ENCODE assay signal across 19 cellular contexts in the genomic region with DNA sequence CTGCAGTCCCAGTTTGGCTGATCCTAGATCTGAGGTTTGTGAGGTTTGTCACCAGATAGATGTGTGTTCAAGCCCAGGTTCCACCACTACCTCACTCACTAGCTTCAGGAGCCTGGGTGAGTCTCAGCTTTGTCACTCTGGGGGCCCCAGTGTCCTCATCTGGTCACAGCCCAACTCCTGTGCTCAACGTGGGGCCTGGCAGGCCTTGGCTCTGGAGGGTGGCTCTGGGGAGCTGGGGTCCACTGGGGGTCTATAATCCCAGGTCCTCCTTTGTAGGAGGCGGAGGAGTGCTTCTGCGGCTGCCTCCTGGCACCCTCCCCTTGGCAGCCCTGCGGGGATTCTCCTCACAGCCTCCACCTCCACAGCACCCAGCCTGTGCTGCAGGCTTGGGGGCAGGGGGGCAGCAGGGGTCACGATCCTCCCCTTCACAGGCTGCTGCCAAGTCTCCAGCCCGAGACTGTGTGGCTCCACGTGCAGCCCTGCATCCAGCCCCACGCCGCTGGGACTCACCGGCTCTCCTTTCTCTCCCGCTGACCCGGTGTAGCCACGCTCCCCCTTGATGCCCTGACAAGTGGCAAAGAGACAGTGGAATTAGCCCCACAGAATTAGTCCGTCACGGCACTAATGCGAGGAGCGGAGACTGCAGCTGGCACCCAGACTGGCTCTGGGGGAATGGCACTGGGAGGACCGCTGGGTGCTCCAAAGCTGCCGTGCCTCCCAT. TPM values are rescaled to one million over a fixed set of nuclear protein-coding genes. Genes with fewer than 3 reads are reported as not detected.
A peak's percentile ranks its signal among the peaks of the same experiment; 100 is the strongest.
DNase-seq lines count a peak whose midpoint lies in the region; ATAC-seq and TF ChIP-seq lines count a peak whose summit lies in the region.
"Had no signal": no experiment of that assay in that cellular context is flagged by ENCODE, and none has a peak within 500 bp of the region (broad histone marks: within the 10 kb centered on the region; RNA-seq: fewer than 3 reads in every experiment).

No MANE protein-coding gene starts in this region.

- H3K27ac Mint-ChIP-seq in endodermal cell (no peak overlapping the region), osteocyte (ENCODE audit: unreplicated experiment) (peak overlapping the region; percentile 23)
- no peak overlapping the region for H3K27ac Mint-ChIP-seq in activated naive CD8-positive, alpha-beta T cell treated with anti-CD3 and anti-CD28 coated beads for 36 hours
- H3K27ac Mint-ChIP-seq: activated B cell treated with CpG ODN at 0.5 μM for 24 hours; activated CD8-positive, alpha-beta T cell treated with anti-CD3 and anti-CD28 coated beads for 36 hours; activated naive CD8-positive, alpha-beta T cell had no signal

- H3K4me1 Mint-ChIP-seq in endodermal cell (peaks cover 19% of the 10 kb centered on the region), osteocyte (ENCODE audit: unreplicated experiment) (peaks cover 52% of the 10 kb centered on the region)
- H3K4me1 Mint-ChIP-seq in activated naive CD8-positive, alpha-beta T cell treated with anti-CD3 and anti-CD28 coated beads for 36 hours, result peaks cover 9% of the 10 kb centered on the region

- H3K9me3 ChIP-seq in heart right ventricle (no peaks in the 10 kb centered on the region), endodermal cell (ENCODE audit: control insufficient read depth, low read length) (no peaks in the 10 kb centered on the region)
- H3K9me3 ChIP-seq: testis had no signal

- H3K27ac ChIP-seq in heart right ventricle (peak overlapping the region in 2 of 10 donors; percentile 13 to 35), endodermal cell (ENCODE audit: low read depth, low read length) (no peak overlapping the region)

- H3K4me3 ChIP-seq in heart right ventricle (no peak overlapping the region), endodermal cell (ENCODE audit: low read length) (no peak overlapping the region)
- H3K4me3 ChIP-seq: testis had no signal

- H3K9ac ChIP-seq in endodermal cell (ENCODE audit: extremely low read depth, low read length, poor library complexity, severe bottlenecking), result no peak overlapping the region

- H3K4me3 Mint-ChIP-seq in endodermal cell (no peak overlapping the region), osteocyte (ENCODE audit: unreplicated experiment) (no peak overlapping the region)
- no peak overlapping the region for H3K4me3 Mint-ChIP-seq in activated naive CD8-positive, alpha-beta T cell treated with anti-CD3 and anti-CD28 coated beads for 36 hours
- H3K4me3 Mint-ChIP-seq: activated B cell treated with CpG ODN at 0.5 μM for 24 hours; activated CD8-positive, alpha-beta T cell treated with anti-CD3 and anti-CD28 coated beads for 36 hours; activated naive CD8-positive, alpha-beta T cell; CD14-positive monocyte had no signal

- H3K36me3 Mint-ChIP-seq in endodermal cell (ENCODE audit: low read depth) (no peaks in the 10 kb centered on the region), osteocyte (ENCODE audit: unreplicated experiment) (no peaks in the 10 kb centered on the region)
- no peaks in the 10 kb centered on the region for H3K36me3 Mint-ChIP-seq in activated naive CD8-positive, alpha-beta T cell treated with anti-CD3 and anti-CD28 coated beads for 36 hours
- H3K36me3 Mint-ChIP-seq: activated naive CD8-positive, alpha-beta T cell; CD14-positive monocyte had no signal

- peaks cover 0 to 8% (median 0%) of the 10 kb centered on the region in 9 donors for H3K36me3 ChIP-seq in heart right ventricle
- H3K36me3 ChIP-seq in endodermal cell (ENCODE audit: control insufficient read depth, insufficient read depth, low read length), result no peaks in the 10 kb centered on the region

- H3K27me3 Mint-ChIP-seq in endodermal cell (ENCODE audit: insufficient read depth) (no peaks in the 10 kb centered on the region), osteocyte (ENCODE audit: unreplicated experiment) (no peaks in the 10 kb centered on the region)
- H3K27me3 Mint-ChIP-seq in activated naive CD8-positive, alpha-beta T cell treated with anti-CD3 and anti-CD28 coated beads for 36 hours, result peaks cover 9% of the 10 kb centered on the region

- DNase-seq in Right ventricle myocardium inferior (ENCODE audit: missing footprints) (peak; percentile 52), heart right ventricle (no peak), endodermal cell (peak; percentile 39), osteocyte (ENCODE audit: extremely low spot score, unreplicated experiment) (no peak), medulla oblongata (ENCODE audit: extremely low spot score) (no peak)
- DNase-seq in activated naive CD8-positive, alpha-beta T cell treated with anti-CD3 and anti-CD28 coated beads for 36 hours, result no peak
- DNase-seq: activated B cell treated with CpG ODN at 0.5 μM for 24 hours; activated CD8-positive, alpha-beta T cell treated with anti-CD3 and anti-CD28 coated beads for 36 hours; activated T-cell treated with anti-CD3 and anti-CD28 coated beads, Interleukin-2, amount 50 U/mL, for 48 hours; HCEC 1CT; kidney; stimulated activated CD4-positive, alpha-beta T cell treated with anti-CD3 and anti-CD28 coated beads, Interleukin-4, amount 100 ng/mL, for 1 hour; testis had no signal

- intact Hi-C loops in Right ventricle myocardium inferior (cut with DNase I), result loop anchor here (5.0 kb wide), 1 partner anchor 295 kb away; no protein-coding TSS in a partner anchor
- intact Hi-C loops in heart right ventricle (cut with DNase I), result loop anchor here in 8 of 10 donors (5.0 to 10.0 kb wide), 9 partner anchors 35 to 318 kb away; a partner anchor contains a TSS

- H3K9me3 Mint-ChIP-seq in endodermal cell (no peaks in the 10 kb centered on the region), osteocyte (ENCODE audit: unreplicated experiment) (no peaks in the 10 kb centered on the region)
- no peaks in the 10 kb centered on the region for H3K9me3 Mint-ChIP-seq in activated naive CD8-positive, alpha-beta T cell treated with anti-CD3 and anti-CD28 coated beads for 36 hours
- H3K9me3 Mint-ChIP-seq: activated B cell treated with CpG ODN at 0.5 μM for 24 hours; activated CD8-positive, alpha-beta T cell treated with anti-CD3 and anti-CD28 coated beads for 36 hours had no signal

- WGBS in heart right ventricle, 2 donors, result 85 to 88% methylated on average over 19 of the region's 19 CpGs
- 88 to 89% methylated on average over 16 to 19 of the region's 19 CpGs for WGBS in endodermal cell (ENCODE audit: insufficient coverage in 1 of 2, insufficient read length in 1 of 2), 2 experiments

- H3K4me1 ChIP-seq in heart right ventricle (peaks cover 25 to 53% (median 47%) of the 10 kb centered on the region in 9 donors), endodermal cell (ENCODE audit: control insufficient read depth, insufficient read depth, low read length) (peaks cover 2% of the 10 kb centered on the region)

- ATAC-seq in Right ventricle myocardium inferior, result no peak
- ATAC-seq in heart right ventricle, result no peak
- ATAC-seq in GM21447 (IDR thresholded peaks at IDR 0.05; ENCODE audit: unreplicated experiment), result no peak
- ATAC-seq in HG03565 (IDR thresholded peaks at IDR 0.05; ENCODE audit: unreplicated experiment), result no peak
- ATAC-seq: activated CD8-positive, alpha-beta T cell treated with anti-CD3 and anti-CD28 coated beads for 36 hours had no signal

- H3K27me3 ChIP-seq in heart right ventricle (peaks cover 0 to 17% (median 0%) of the 10 kb centered on the region in 7 donors), endodermal cell (ENCODE audit: control insufficient read depth, insufficient read depth, low read length, poor library complexity, severe bottlenecking) (no peaks in the 10 kb centered on the region)
- H3K27me3 ChIP-seq: testis had no signal

- TF ChIP-seq CTCF in heart right ventricle (IDR thresholded peaks at IDR 0.05) (no peak), endodermal cell (conservative IDR thresholded peaks at IDR 0.05) (no peak), osteocyte (IDR thresholded peaks at IDR 0.05) (no peak)

RNA-seq across cellular contexts. Expression of a gene that starts 22.5 kb away (rescaled TPM):
- total RNA-seq in Right ventricle myocardium inferior (34.9 TPM), heart right ventricle (10 to 100 TPM; 35.0 to 47.9 (median 40.0) TPM), endodermal cell (10 to 100 TPM; 51.4 to 59.1 TPM), osteocyte (53.4 and 57.0 TPM in 2 replicates)
- 10 to 100 TPM; 35.4 to 94.3 TPM for polyA plus RNA-seq in heart right ventricle
- 60.4 TPM for polyA plus RNA-seq in endodermal cell (2013, experiment 1 of 2)
- 61.7 TPM for polyA plus RNA-seq in endodermal cell (2013, experiment 2 of 2)
- 10 to 100 TPM; 61.4 to 61.6 TPM for total RNA-seq in activated naive CD8-positive, alpha-beta T cell treated with anti-CD3 and anti-CD28 coated beads for 36 hours

RNA-seq across cellular contexts. Expression of a gene that starts 36.6 kb away (rescaled TPM):
- 12.7 TPM for total RNA-seq in Right ventricle myocardium inferior
- total RNA-seq in heart right ventricle, result 10 to 100 TPM in 9 of 10 donors, 1 to 10 TPM in 1; 7.4 to 35.3 (median 16.6) TPM
- polyA plus RNA-seq in heart right ventricle, result 10 to 100 TPM in 1 of 2 donors, 1 to 10 TPM in 1; 8.3 to 33.1 TPM
- 1 to 10 TPM; 7.4 to 9.9 TPM for total RNA-seq in endodermal cell
- 3.6 TPM for polyA plus RNA-seq in endodermal cell (2013, experiment 1 of 2)
- polyA plus RNA-seq in endodermal cell (2013, experiment 2 of 2), result 2.7 TPM
- total RNA-seq in osteocyte, result 89.2 and 90.7 TPM in 2 replicates
- total RNA-seq in activated naive CD8-positive, alpha-beta T cell treated with anti-CD3 and anti-CD28 coated beads for 36 hours, result under 1 TPM; 0.36 to 0.93 TPM
- polyA plus RNA-seq: CD14-positive monocyte had no signal

RNA-seq across cellular contexts. Expression of a gene that starts 49.7 kb away (rescaled TPM):
- 0.49 TPM for total RNA-seq in Right ventricle myocardium inferior
- total RNA-seq in heart right ventricle, result under 1 TPM in 6 of 10 donors, not detected in 4; 0.17 to 0.92 (median 0.37) TPM
- polyA plus RNA-seq in heart right ventricle, result 1 to 10 TPM in 1 of 2 donors, under 1 TPM in 1; 0.20 to 1.5 TPM
- total RNA-seq in endodermal cell, result not detected
- polyA plus RNA-seq in endodermal cell (2013, experiment 1 of 2), result 0.28 TPM
- not detected for polyA plus RNA-seq in endodermal cell (2013, experiment 2 of 2)
- 0.50 and 0.73 TPM in 2 replicates for total RNA-seq in osteocyte
- total RNA-seq in activated naive CD8-positive, alpha-beta T cell treated with anti-CD3 and anti-CD28 coated beads for 36 hours, result not detected
- total RNA-seq: A172; activated B cell treated with CpG ODN at 0.5 μM for 24 hours; activated CD8-positive, alpha-beta T cell treated with anti-CD3 and anti-CD28 coated beads for 36 hours; T-helper 1 cell treated with Interleukin-12 subunit alpha and Interleukin-12 subunit beta and Interleukin-4 antibody, amounts not matched to agents 30 ng/mL and 1 ng/mL, for 36 hours had no signal
- polyA plus RNA-seq: CD14-positive monocyte had no signal

Comparison
In these comparisons a context has a peak if more than half of its experiments do, and no peak if none do; other contexts are left out.
1. DNase-seq: peak in Right ventricle myocardium inferior (single experiment) and endodermal cell (single experiment); none in heart right ventricle (0 of 2), osteocyte (single experiment), activated naive CD8-positive, alpha-beta T cell treated with anti-CD3 and anti-CD28 coated beads for 36 hours (single experiment) and medulla oblongata (single experiment).